In genomic region chr5:149762958-149763630, GRCh38 we compare ENCODE assay signal across 15 cellular contexts. TPM values are rescaled to one million over a fixed set of nuclear protein-coding genes. Genes with fewer than 3 reads are reported as not detected.
DNase-seq lines count a peak whose midpoint lies in the region; ATAC-seq and TF ChIP-seq lines count a peak whose summit lies in the region.
"Had no signal": no experiment of that assay in that cellular context is flagged by ENCODE, and none has a peak within 500 bp of the region (broad histone marks: within the 10 kb centered on the region; RNA-seq: fewer than 3 reads in every experiment).

No MANE protein-coding gene starts in this region.

- no peak overlapping the region for H4K8ac ChIP-seq in neuronal stem cell (ENCODE audit: low read depth, low read length)

- intact Hi-C loops in activated naive CD4-positive, alpha-beta T cell treated with anti-CD3 and anti-CD28 coated beads for 36 hours (cut with micrococcal nuclease): no loop called here

- H4K91ac ChIP-seq in neuronal stem cell (ENCODE audit: low read depth, low read length, poor library complexity): no peak overlapping the region

- DNase-seq in activated naive CD4-positive, alpha-beta T cell treated with anti-CD3 and anti-CD28 coated beads, Interleukin-2, amount 50 U/mL, for 72 hours (ENCODE audit: low spot score in 2 of 2): no peak
- no peak for DNase-seq in activated naive CD4-positive, alpha-beta T cell treated with anti-CD3 and anti-CD28 coated beads for 36 hours
- DNase-seq in DMS79 (lab: John Stamatoyannopoulos, UW) (peak; percentile 41), WERI-Rb-1 (no peak), neuronal stem cell (ENCODE audit: low spot score) (no peak), KG1 (lab: John Stamatoyannopoulos, UW) (no peak)
- DNase-seq: 8988T; AML-193; CD8-positive, alpha-beta memory T cell; EL; GDM1; HCEC 1CT had no signal

- TF ChIP-seq CTCF in WERI-Rb-1 (IDR thresholded peaks at IDR 0.05; ENCODE audit: low read depth, low read length): 0 out of 2 replicates have a peak, but pooled peaks have one; percentile 3

- no peak overlapping the region for H3K9ac ChIP-seq in neuronal stem cell (ENCODE audit: low read depth, low read length, poor library complexity)
- H3K9ac ChIP-seq: BLaER1 had no signal

- no peak overlapping the region for H2BK5ac ChIP-seq in neuronal stem cell (ENCODE audit: low read length)

- no peak overlapping the region for H2BK15ac ChIP-seq in neuronal stem cell (ENCODE audit: low read length)

- no peak overlapping the region for H2BK12ac ChIP-seq in neuronal stem cell (ENCODE audit: low read length)

- H3K4me1 ChIP-seq in neuronal stem cell (ENCODE audit: control insufficient read depth in 2 of 2, insufficient read depth in 1 of 2, low read depth in 1 of 2, low read length in 2 of 2): peaks cover 0 to 9% of the 10 kb centered on the region in 2 donors

- H3K36me3 ChIP-seq in WERI-Rb-1: no peaks in the 10 kb centered on the region
- H3K36me3 ChIP-seq in neuronal stem cell (replicated peaks in 1 of 2; ENCODE audit: control insufficient read depth in 2 of 2, insufficient read depth in 2 of 2, low read length in 2 of 2): no peaks in the 10 kb centered on the region

- H3K27ac Mint-ChIP-seq in activated naive CD4-positive, alpha-beta T cell treated with anti-CD3 and anti-CD28 coated beads, Interleukin-2, amount 50 U/mL, for 72 hours: peak overlapping the region; percentile 14 to 81
- H3K27ac Mint-ChIP-seq in activated naive CD4-positive, alpha-beta T cell treated with anti-CD3 and anti-CD28 coated beads for 36 hours: no peak overlapping the region

- H3K36me3 Mint-ChIP-seq in activated naive CD4-positive, alpha-beta T cell treated with anti-CD3 and anti-CD28 coated beads, Interleukin-2, amount 50 U/mL, for 72 hours: peaks cover 19 to 29% of the 10 kb centered on the region in 2 donors
- peaks cover 22% of the 10 kb centered on the region for H3K36me3 Mint-ChIP-seq in activated naive CD4-positive, alpha-beta T cell treated with anti-CD3 and anti-CD28 coated beads for 36 hours (ENCODE audit: low read depth)

- no peaks in the 10 kb centered on the region for H3K4me1 Mint-ChIP-seq in activated naive CD4-positive, alpha-beta T cell treated with anti-CD3 and anti-CD28 coated beads for 36 hours (ENCODE audit: low read depth)
- H3K4me1 Mint-ChIP-seq: CD8-positive, alpha-beta memory T cell had no signal

- H3K18ac ChIP-seq in neuronal stem cell (ENCODE audit: low read length): peak overlapping the region; percentile 46

- no peak overlapping the region for H3K27ac ChIP-seq in WERI-Rb-1
- no peak overlapping the region for H3K27ac ChIP-seq in neuronal stem cell (replicated peaks; ENCODE audit: low read length)
- H3K27ac ChIP-seq: BLaER1 had no signal

- no peak overlapping the region for H3K14ac ChIP-seq in neuronal stem cell (ENCODE audit: low read length)

- peaks cover 4 to 13% of the 10 kb centered on the region in 2 donors for H3K9me3 Mint-ChIP-seq in activated naive CD4-positive, alpha-beta T cell treated with anti-CD3 and anti-CD28 coated beads, Interleukin-2, amount 50 U/mL, for 72 hours
- H3K9me3 Mint-ChIP-seq in activated naive CD4-positive, alpha-beta T cell treated with anti-CD3 and anti-CD28 coated beads for 36 hours: peaks cover 17% of the 10 kb centered on the region

- no CpG with 5 or more reads among the region's 6 CpGs for WGBS in neuronal stem cell (ENCODE audit: extremely low coverage in 2 of 2, insufficient read length in 2 of 2, insufficient replicate concordance in 1 of 2), 2 donors

- no peak overlapping the region for H3K23ac ChIP-seq in neuronal stem cell (ENCODE audit: low read depth, low read length, poor library complexity)

- H3K9me3 ChIP-seq in WERI-Rb-1 (ENCODE audit: severe bottlenecking) (peaks cover 9% of the 10 kb centered on the region), neuronal stem cell (replicated peaks in 1 of 2; ENCODE audit: control insufficient read depth in 2 of 2, insufficient read depth in 1 of 2, low read depth in 1 of 2, low read length in 2 of 2) (peaks cover 2 to 3% of the 10 kb centered on the region in 2 donors)

- H2AK5ac ChIP-seq in neuronal stem cell (ENCODE audit: low read depth, low read length): peak overlapping the region; percentile 65

- H3K79me1 ChIP-seq in neuronal stem cell (ENCODE audit: low read depth, low read length): no peaks in the 10 kb centered on the region

- no peak overlapping the region for H2AFZ ChIP-seq in neuronal stem cell (ENCODE audit: low read length)

- no peaks in the 10 kb centered on the region for H3K27me3 Mint-ChIP-seq in activated naive CD4-positive, alpha-beta T cell treated with anti-CD3 and anti-CD28 coated beads for 36 hours (ENCODE audit: low read depth)
- H3K27me3 Mint-ChIP-seq: CD8-positive, alpha-beta memory T cell had no signal

- no peak overlapping the region for H3K4ac ChIP-seq in neuronal stem cell (ENCODE audit: low read length)

- no peak for ATAC-seq in activated naive CD4-positive, alpha-beta T cell treated with anti-CD3 and anti-CD28 coated beads, Interleukin-2, amount 50 U/mL, for 72 hours
- ATAC-seq in GM21381 (IDR thresholded peaks at IDR 0.05; ENCODE audit: unreplicated experiment): no peak
- no peak for ATAC-seq in GM21360 (IDR thresholded peaks at IDR 0.05; ENCODE audit: unreplicated experiment)

- CTCF ChIA-PET in activated naive CD4-positive, alpha-beta T cell treated with anti-CD3 and anti-CD28 coated beads for 36 hours (lab: Charles Lee): interaction anchor here (0.6 to 1.3 kb wide), 2 partner anchors 97 to 107 kb away, joined by 3 to 4 read pairs; no protein-coding TSS in a partner anchor

- no peak overlapping the region for H3K4me3 ChIP-seq in WERI-Rb-1 (ENCODE audit: low read depth, low read length)
- H3K4me3 ChIP-seq in neuronal stem cell (ENCODE audit: low read length in 2 of 2): no peak overlapping the region
- H3K4me3 ChIP-seq: BLaER1 had no signal

- no peak overlapping the region for H2BK120ac ChIP-seq in neuronal stem cell (ENCODE audit: low read depth, low read length)

- no peak overlapping the region for H3K4me3 Mint-ChIP-seq in activated naive CD4-positive, alpha-beta T cell treated with anti-CD3 and anti-CD28 coated beads for 36 hours
- H3K4me3 Mint-ChIP-seq: CD8-positive, alpha-beta memory T cell had no signal

- no peak overlapping the region for H3K4me2 ChIP-seq in neuronal stem cell (ENCODE audit: insufficient read depth, low read length, poor library complexity, severe bottlenecking)
- H3K4me2 ChIP-seq: BLaER1 had no signal

- H3K27me3 ChIP-seq in WERI-Rb-1 (ENCODE audit: insufficient read depth, low read depth, severe bottlenecking): no peaks in the 10 kb centered on the region
- H3K27me3 ChIP-seq in neuronal stem cell (ENCODE audit: control insufficient read depth in 3 of 3, insufficient read depth in 3 of 3, low read depth in 1 of 3, low read length in 3 of 3): peaks cover 0 to 3% (median 0%) of the 10 kb centered on the region in 3 experiments
- H3K27me3 ChIP-seq: BLaER1 had no signal

RNA-seq across cellular contexts. Expression of gene PPARGC1B, which starts 33.0 kb away (rescaled TPM):
- 1 to 10 TPM; 4.8 to 5.1 TPM for total RNA-seq in activated naive CD4-positive, alpha-beta T cell treated with anti-CD3 and anti-CD28 coated beads, Interleukin-2, amount 50 U/mL, for 72 hours
- total RNA-seq in activated naive CD4-positive, alpha-beta T cell treated with anti-CD3 and anti-CD28 coated beads for 36 hours: 1 to 10 TPM; 3.8 to 4.2 TPM
- polyA plus RNA-seq in neuronal stem cell (2013, experiment 1 of 2): 0.66 TPM
- polyA plus RNA-seq in neuronal stem cell (2013, experiment 2 of 2): 0.65 TPM
